Comparison of ENCODE assay signal across 30 cellular contexts in genomic region chr5:30041831-30042385, GRCh38.
"Had no signal": no experiment of that assay in that cellular context is flagged by ENCODE, and none has a peak within 500 bp of the region (broad histone marks: within the 10 kb centered on the region; RNA-seq: fewer than 3 reads in every experiment).

No MANE protein-coding gene starts in this region.

- H3K27ac Mint-ChIP-seq: activated B cell treated with CpG ODN at 0.5 μM for 24 hours; activated CD4-positive, alpha-beta T cell treated with anti-CD3 and anti-CD28 coated beads for 36 hours; activated naive CD8-positive, alpha-beta T cell; activated T-cell treated with anti-CD3 and anti-CD28 coated beads, Interleukin-2, amount 50 U/mL, for 24 hours; activated T-helper 2 cell treated with anti-CD3 and anti-CD28 coated beads, Interferon-gamma antibody, Interleukin-2, Interleukin-4, amounts not matched to agents 10 μg/mL and 5 μg/mL and 100 μg/mL, durations not matched to agents 14 hours and 24 hours and 36 hours; memory B cell; nephron progenitor cell; stimulated activated effector memory CD8-positive, alpha-beta T cell treated with anti-CD3 and anti-CD28 coated beads, Interleukin-12 subunit alpha, Interleukin-12 subunit beta, amount 100 ng/mL, for 72 hours had no signal

- H3K9me3 ChIP-seq: adrenal gland, breast epithelium, mucosa of descending colon, stomach, suprapubic skin, tibial nerve, uterus had no signal

- ATAC-seq: activated CD4-positive, alpha-beta T cell treated with anti-CD3 and anti-CD28 coated beads for 36 hours; esophagus mucosa; left ventricle myocardium superior; mucosa of descending colon; sciatic nerve; stimulated activated effector memory CD8-positive, alpha-beta T cell treated with anti-CD3 and anti-CD28 coated beads, Interleukin-12 subunit alpha, Interleukin-12 subunit beta, amount 100 ng/mL, for 72 hours had no signal

- DNase-seq: activated B cell treated with CpG ODN at 0.5 μM for 24 hours; activated CD4-positive, alpha-beta T cell treated with anti-CD3 and anti-CD28 coated beads for 36 hours; activated CD4-positive, alpha-beta T cell treated with anti-CD3 and anti-CD28 coated beads, Interleukin-2, amount 50 U/mL, for 4 hours; activated CD8-positive, alpha-beta memory T cell treated with anti-CD3 and anti-CD28 coated beads for 24 hours; activated CD8-positive, alpha-beta memory T cell treated with anti-CD3 and anti-CD28 coated beads, Interleukin-2, amount 50 U/mL, for 4 hours; activated naive CD4-positive, alpha-beta T cell; activated T-cell treated with anti-CD3 and anti-CD28 coated beads, Interleukin-2, amount 50 U/mL, for 24 hours; adrenal gland; effector memory CD4-positive, alpha-beta T cell; head of caudate nucleus; hypothalamus; left ventricle myocardium superior; nephron progenitor cell; nucleus accumbens; small intestine; stimulated activated CD4-positive, alpha-beta T cell treated with anti-CD3 and anti-CD28 coated beads, Interleukin-2, amount 100 ng/mL, for 24 hours; stomach; T1000; uterus had no signal

- H3K36me3 ChIP-seq: adrenal gland, breast epithelium, stomach, suprapubic skin, tibial nerve, uterus had no signal

- H3K4me3 ChIP-seq: adrenal gland, breast epithelium, mucosa of descending colon, stomach, suprapubic skin, tibial nerve, uterus had no signal

- H3K36me3 Mint-ChIP-seq: activated naive CD8-positive, alpha-beta T cell; memory B cell; stimulated activated effector memory CD8-positive, alpha-beta T cell treated with anti-CD3 and anti-CD28 coated beads, Interleukin-12 subunit alpha, Interleukin-12 subunit beta, amount 100 ng/mL, for 72 hours had no signal

- H3K27ac ChIP-seq: adrenal gland, breast epithelium, stomach, suprapubic skin, tibial nerve, uterus had no signal

- H3K4me3 Mint-ChIP-seq: activated B cell treated with CpG ODN at 0.5 μM for 24 hours; activated CD4-positive, alpha-beta T cell treated with anti-CD3 and anti-CD28 coated beads for 36 hours; activated naive CD8-positive, alpha-beta T cell; activated T-cell treated with anti-CD3 and anti-CD28 coated beads, Interleukin-2, amount 50 U/mL, for 24 hours; central memory CD8-positive, alpha-beta T cell; memory B cell; nephron progenitor cell; stimulated activated effector memory CD8-positive, alpha-beta T cell treated with anti-CD3 and anti-CD28 coated beads, Interleukin-12 subunit alpha, Interleukin-12 subunit beta, amount 100 ng/mL, for 72 hours had no signal

- H3K9me3 Mint-ChIP-seq: nephron progenitor cell had no signal

- H3K4me1 ChIP-seq: adrenal gland, breast epithelium, stomach, suprapubic skin, tibial nerve, uterus had no signal

- H3K27me3 ChIP-seq: adrenal gland, breast epithelium, stomach, suprapubic skin, tibial nerve, uterus had no signal

- H3K4me1 Mint-ChIP-seq: activated B cell treated with CpG ODN at 0.5 μM for 24 hours; activated CD4-positive, alpha-beta T cell treated with anti-CD3 and anti-CD28 coated beads for 36 hours; central memory CD8-positive, alpha-beta T cell; memory B cell; nephron progenitor cell; stimulated activated effector memory CD8-positive, alpha-beta T cell treated with anti-CD3 and anti-CD28 coated beads, Interleukin-12 subunit alpha, Interleukin-12 subunit beta, amount 100 ng/mL, for 72 hours had no signal

- H3K27me3 Mint-ChIP-seq: activated B cell treated with CpG ODN at 0.5 μM for 24 hours; activated CD4-positive, alpha-beta T cell treated with anti-CD3 and anti-CD28 coated beads for 36 hours; activated naive CD8-positive, alpha-beta T cell; activated T-cell treated with anti-CD3 and anti-CD28 coated beads, Interleukin-2, amount 50 U/mL, for 24 hours; central memory CD8-positive, alpha-beta T cell; memory B cell had no signal
